In genomic region chr18:3655254-3655554, GRCh38 we compare ENCODE assay signal across 19 cellular contexts.
DNase-seq lines count a peak whose midpoint lies in the region; ATAC-seq, FAIRE-seq and TF ChIP-seq lines count a peak whose summit lies in the region.
"Had no signal": no experiment of that assay in that cellular context is flagged by ENCODE, and none has a peak within 500 bp of the region (broad histone marks: within the 10 kb centered on the region; RNA-seq: fewer than 3 reads in every experiment).

No MANE protein-coding gene starts in this region.

- peaks cover 39% of the 10 kb centered on the region for H3K4me1 Mint-ChIP-seq in activated T-cell treated with anti-CD3 and anti-CD28 coated beads, Interleukin-2, amount 50 U/mL, for 72 hours (ENCODE audit: low read depth)
- peaks cover 17% of the 10 kb centered on the region for H3K4me1 Mint-ChIP-seq in activated T-cell treated with anti-CD3 and anti-CD28 coated beads, Interleukin-2, amount 50 U/mL, for 4 hours (ENCODE audit: low read depth)

- POLR2A ChIA-PET in PC-3 (lab: Charles Lee; ENCODE audit: unreplicated experiment) (no interaction called here), endothelial cell of umbilical vein (lab: Charles Lee) (no interaction called here)

- H3K9ac ChIP-seq in PC-3 (ENCODE audit: low read length) (no peak overlapping the region), endothelial cell of umbilical vein (replicated peaks; ENCODE audit: extremely low read depth, insufficient read depth, low read length) (no peak overlapping the region)

- dilution Hi-C loops in endothelial cell of umbilical vein (cut with MboI; ENCODE audit: extremely low pct_ligation_motif_present, low sequenced_read_pairs): no loop called here

- no peak for TF ChIP-seq CTCF in PC-3 (conservative IDR thresholded peaks at IDR 0.05; ENCODE audit: low read depth, low read length)
- no peak for TF ChIP-seq CTCF in endothelial cell of umbilical vein (IDR thresholded peaks at IDR 0.05; ENCODE audit: extremely low read depth in 1 of 2, insufficient read depth in 1 of 2, low read depth in 1 of 2, low read length in 2 of 2)

- FAIRE-seq in endothelial cell of umbilical vein (lab: Jason Lieb, UNC): no peak
- FAIRE-seq: endometrium had no signal

- no peaks in the 10 kb centered on the region for H3K9me3 Mint-ChIP-seq in activated T-cell treated with anti-CD3 and anti-CD28 coated beads, Interleukin-2, amount 50 U/mL, for 72 hours
- no peaks in the 10 kb centered on the region for H3K9me3 Mint-ChIP-seq in activated T-cell treated with anti-CD3 and anti-CD28 coated beads, Interleukin-2, amount 50 U/mL, for 4 hours

- H3K9me3 ChIP-seq in PC-3 (ENCODE audit: low read length): no peaks in the 10 kb centered on the region
- no peaks in the 10 kb centered on the region for H3K9me3 ChIP-seq in endothelial cell of umbilical vein (replicated peaks; ENCODE audit: control insufficient read depth, insufficient read depth, low read length)
- H3K9me3 ChIP-seq: upper lobe of right lung had no signal

- H3K36me3 ChIP-seq in PC-3 (ENCODE audit: low read depth, low read length) (no peaks in the 10 kb centered on the region), endothelial cell of umbilical vein (ENCODE audit: control insufficient read depth in 2 of 2, extremely low read depth in 1 of 2, insufficient read depth in 2 of 2, low read length in 2 of 2) (no peaks in the 10 kb centered on the region)
- H3K36me3 ChIP-seq: upper lobe of right lung had no signal

- peak overlapping the region in 1 of 2 donors; percentile 47 for H3K4me3 Mint-ChIP-seq in activated T-cell treated with anti-CD3 and anti-CD28 coated beads, Interleukin-2, amount 50 U/mL, for 72 hours
- H3K4me3 Mint-ChIP-seq in activated T-cell treated with anti-CD3 and anti-CD28 coated beads, Interleukin-2, amount 50 U/mL, for 4 hours: no peak overlapping the region
- H3K4me3 Mint-ChIP-seq: activated CD8-positive, alpha-beta T cell treated with anti-CD3 and anti-CD28 coated beads, Interleukin-2, amount 10 ng/mL, durations not matched to agents 7 days and 5 days had no signal

- H3K79me2 ChIP-seq in PC-3 (ENCODE audit: low read length): no peaks in the 10 kb centered on the region
- no peaks in the 10 kb centered on the region for H3K79me2 ChIP-seq in endothelial cell of umbilical vein (ENCODE audit: control insufficient read depth, insufficient read depth, low read length)

- no peak overlapping the region for H3K4me2 ChIP-seq in PC-3 (ENCODE audit: low read length)
- no peak overlapping the region for H3K4me2 ChIP-seq in endothelial cell of umbilical vein (ENCODE audit: insufficient read depth, low read length)

- H4K20me1 ChIP-seq in PC-3 (ENCODE audit: low read length) (no peaks in the 10 kb centered on the region), endothelial cell of umbilical vein (replicated peaks; ENCODE audit: control insufficient read depth, extremely low read depth, insufficient read depth, low read length) (no peaks in the 10 kb centered on the region)

- ATAC-seq in activated T-cell treated with anti-CD3 and anti-CD28 coated beads, Interleukin-2, amount 50 U/mL, for 72 hours (replicated peaks in 1 of 2): no peak
- no peak for ATAC-seq in activated T-cell treated with anti-CD3 and anti-CD28 coated beads, Interleukin-2, amount 50 U/mL, for 4 hours
- no peak for ATAC-seq in PC-3
- ATAC-seq in GM21723 (IDR thresholded peaks at IDR 0.05; ENCODE audit: unreplicated experiment): no peak
- ATAC-seq: activated CD8-positive, alpha-beta T cell treated with anti-CD3 and anti-CD28 coated beads, Interleukin-2, amount 10 ng/mL, durations not matched to agents 7 days and 5 days; Right ventricle myocardium inferior had no signal

- no peak for TF ChIP-seq POLR2A in endothelial cell of umbilical vein (IDR thresholded peaks at IDR 0.05; ENCODE audit: low read depth, low read length)

- no peaks in the 10 kb centered on the region for H3K9me2 ChIP-seq in PC-3 (replicated peaks; ENCODE audit: low read length)

- intact Hi-C loops in PC-3 (cut with micrococcal nuclease) (no loop called here), endothelial cell of umbilical vein (cut with micrococcal nuclease) (no loop called here)

- peaks cover 26% of the 10 kb centered on the region for H3K4me1 ChIP-seq in PC-3 (ENCODE audit: insufficient read depth, low read length)
- H3K4me1 ChIP-seq in endothelial cell of umbilical vein (ENCODE audit: control insufficient read depth, extremely low read depth, insufficient read depth, low read length): peaks cover 30% of the 10 kb centered on the region

- no peaks in the 10 kb centered on the region for H3K27me3 Mint-ChIP-seq in activated T-cell treated with anti-CD3 and anti-CD28 coated beads, Interleukin-2, amount 50 U/mL, for 72 hours (ENCODE audit: low read depth)
- H3K27me3 Mint-ChIP-seq in activated T-cell treated with anti-CD3 and anti-CD28 coated beads, Interleukin-2, amount 50 U/mL, for 4 hours (ENCODE audit: low read depth): no peaks in the 10 kb centered on the region

- H3K27me3 ChIP-seq in PC-3 (ENCODE audit: low read length) (no peaks in the 10 kb centered on the region), endothelial cell of umbilical vein (ENCODE audit: control insufficient read depth in 2 of 2, insufficient read depth in 2 of 2, low read length in 2 of 2) (no peaks in the 10 kb centered on the region)
- H3K27me3 ChIP-seq: upper lobe of right lung had no signal

- DNase-seq in activated T-cell treated with anti-CD3 and anti-CD28 coated beads, Interleukin-2, amount 50 U/mL, for 72 hours: no peak
- no peak for DNase-seq in activated T-cell treated with anti-CD3 and anti-CD28 coated beads, Interleukin-2, amount 50 U/mL, for 4 hours
- DNase-seq in PC-3: no peak
- no peak for DNase-seq in endothelial cell of umbilical vein (ENCODE audit: low read depth, low spot score)
- no peak for DNase-seq in NCI-H1105 treated with DMSO at 0.1 percent for 48 hours (lab: John Stamatoyannopoulos, UW)
- DNase-seq in stimulated activated CD4-positive, alpha-beta T cell treated with anti-CD3 and anti-CD28 coated beads, Interleukin-4, amount 100 ng/mL, for 4 hours: no peak
- DNase-seq: ACHN; activated CD8-positive, alpha-beta T cell treated with anti-CD3 and anti-CD28 coated beads, Interleukin-2, amount 10 ng/mL, durations not matched to agents 7 days and 5 days; activated effector memory CD4-positive, alpha-beta T cell treated with Interleukin-2 at 50 U/mL for 16 hours; anterior cingulate cortex; NCI-H146; NCI-H446; NK-92 treated with Interleukin-12 subunit alpha and Interleukin-12 subunit beta, amount 100 ng/mL, for 24 hours; upper lobe of right lung had no signal

- H3K36me3 Mint-ChIP-seq in activated T-cell treated with anti-CD3 and anti-CD28 coated beads, Interleukin-2, amount 50 U/mL, for 72 hours (ENCODE audit: insufficient read depth in 2 of 2): no peaks in the 10 kb centered on the region
- no peaks in the 10 kb centered on the region for H3K36me3 Mint-ChIP-seq in activated T-cell treated with anti-CD3 and anti-CD28 coated beads, Interleukin-2, amount 50 U/mL, for 4 hours (ENCODE audit: insufficient read depth)

- CTCF ChIA-PET in PC-3 (lab: Charles Lee): no interaction called here
- CTCF ChIA-PET in endothelial cell of umbilical vein (lab: Charles Lee): no interaction called here

- H3K27ac ChIP-seq in PC-3 (ENCODE audit: low read length) (no peak overlapping the region), endothelial cell of umbilical vein (ENCODE audit: insufficient read depth, low read depth, low read length) (no peak overlapping the region), temporal lobe (ENCODE audit: low read depth, low read length) (peak overlapping the region; percentile 21)
- H3K27ac ChIP-seq: upper lobe of right lung, VCaP had no signal

- H3K4me3 ChIP-seq in PC-3 (ENCODE audit: low read length) (no peak overlapping the region), endothelial cell of umbilical vein (replicated peaks in 1 of 3; ENCODE audit: insufficient read depth in 1 of 3, low read depth in 1 of 3, low read length in 3 of 3) (no peak overlapping the region)
- H3K4me3 ChIP-seq: upper lobe of right lung had no signal

- BruUV-seq in PC-3 (replicated peaks; lab: Mats Ljungman, UMichigan): no TSS peak
- BruUV-seq in endothelial cell of umbilical vein (replicated peaks; lab: Mats Ljungman, UMichigan): no TSS peak

- H3F3A ChIP-seq in PC-3 (ENCODE audit: low read length, unreplicated experiment): peaks cover 5% of the 10 kb centered on the region

- no peaks in the 10 kb centered on the region for H3K9me1 ChIP-seq in endothelial cell of umbilical vein (replicated peaks; ENCODE audit: control insufficient read depth, extremely low read depth, insufficient read depth, low read length)

- peak overlapping the region; percentile 30 for H3K27ac Mint-ChIP-seq in activated T-cell treated with anti-CD3 and anti-CD28 coated beads, Interleukin-2, amount 50 U/mL, for 72 hours
- H3K27ac Mint-ChIP-seq: activated CD8-positive, alpha-beta T cell treated with anti-CD3 and anti-CD28 coated beads, Interleukin-2, amount 10 ng/mL, durations not matched to agents 7 days and 5 days had no signal

- H2AFZ ChIP-seq in PC-3 (ENCODE audit: low read length): 0 out of 2 replicates have a peak overlapping the region, but pooled peaks have one; percentile 51
- H2AFZ ChIP-seq in endothelial cell of umbilical vein (ENCODE audit: low read depth, low read length): peak overlapping the region; percentile 41

TF ChIP-seq in endothelial cell of umbilical vein, 7 proteins besides CTCF, POLR2A, EP300 and RAD21:
- TF ChIP-seq EZH2 (IDR thresholded peaks at IDR 0.05; ENCODE audit: borderline replicate concordance, low read depth, low read length, severe bottlenecking): no peak
- TF ChIP-seq MYC (IDR thresholded peaks at IDR 0.05; ENCODE audit: low read depth, low read length): no peak
- TF ChIP-seq POLR2AphosphoS5 (IDR thresholded peaks at IDR 0.05; ENCODE audit: insufficient read depth, low read depth, low read length): no peak
- no peak for TF ChIP-seq MAX (IDR thresholded peaks at IDR 0.05; ENCODE audit: insufficient read depth, insufficient read length)
- no peak for TF ChIP-seq FOS (IDR thresholded peaks at IDR 0.05; ENCODE audit: borderline replicate concordance, insufficient read depth, low read length)
